9 cellular contexts compared by ENCODE assay signal in genomic region chr6:161498359-161498758, GRCh38.
A peak's percentile ranks its signal among the peaks of the same experiment; 100 is the strongest.
DNase-seq lines count a peak whose midpoint lies in the region; ATAC-seq and TF ChIP-seq lines count a peak whose summit lies in the region.
"Had no signal": no experiment of that assay in that cellular context is flagged by ENCODE, and none has a peak within 500 bp of the region (broad histone marks: within the 10 kb centered on the region; RNA-seq: fewer than 3 reads in every experiment).

No MANE protein-coding gene starts in this region.

- no peaks in the 10 kb centered on the region for H3K4me1 ChIP-seq in GM23338 (ENCODE audit: insufficient read depth)
- no peaks in the 10 kb centered on the region for H3K4me1 ChIP-seq in effector memory CD4-positive, alpha-beta T cell (ENCODE audit: control insufficient read depth, insufficient read depth, low read length, poor library complexity, severe bottlenecking)
- H3K4me1 ChIP-seq: parathyroid adenoma had no signal

- H3K36me3 ChIP-seq in GM23338 (ENCODE audit: insufficient read depth): no peaks in the 10 kb centered on the region
- H3K36me3 ChIP-seq in effector memory CD4-positive, alpha-beta T cell (ENCODE audit: control insufficient read depth, insufficient read depth, low read length): no peaks in the 10 kb centered on the region

- no peaks in the 10 kb centered on the region for H3K27me3 ChIP-seq in GM23338 (ENCODE audit: insufficient read depth)
- H3K27me3 ChIP-seq in effector memory CD4-positive, alpha-beta T cell (replicated peaks; ENCODE audit: control insufficient read depth, insufficient read depth, low read length, poor library complexity, severe bottlenecking): no peaks in the 10 kb centered on the region

- H3K9me3 Mint-ChIP-seq in GM23338: no peaks in the 10 kb centered on the region; the same call in 2 of the 3 replicates
- H3K9me3 Mint-ChIP-seq in endothelial cell (ENCODE audit: unreplicated experiment): no peaks in the 10 kb centered on the region

- no peak overlapping the region for H3K27ac ChIP-seq in GM23338 (ENCODE audit: low read depth)
- no peak overlapping the region for H3K27ac ChIP-seq in effector memory CD4-positive, alpha-beta T cell (ENCODE audit: insufficient read depth, low read length, poor library complexity, severe bottlenecking)
- H3K27ac ChIP-seq: parathyroid adenoma had no signal

- H2AFZ ChIP-seq in GM23338: no peak overlapping the region
- H2AFZ ChIP-seq: parathyroid adenoma had no signal

- ATAC-seq in GM23338: peak; percentile 97
- ATAC-seq in activated CD4-positive, CD25-positive, alpha-beta regulatory T cell treated with anti-CD3 and anti-CD28 coated beads, Interleukin-2, amount 50 U/mL, for 24 hours: no peak
- ATAC-seq: activated naive CD4-positive, alpha-beta T cell treated with anti-CD3 and anti-CD28 coated beads, Interleukin-2, amount 50 U/mL, for 72 hours had no signal

- H3K4me1 Mint-ChIP-seq in GM23338 (peaks cover 3% of the 10 kb centered on the region; the same call in 2 of the 3 replicates), endothelial cell (ENCODE audit: unreplicated experiment) (peaks cover 3% of the 10 kb centered on the region)

- no peaks in the 10 kb centered on the region for H3F3A ChIP-seq in GM23338 (replicated peaks; ENCODE audit: low read depth)

- no peaks in the 10 kb centered on the region; the same call in 1 of the 2 replicates for H3K9me2 ChIP-seq in GM23338 (ENCODE audit: insufficient read depth)

- H3K4me3 Mint-ChIP-seq in GM23338 (no peak overlapping the region), endothelial cell (ENCODE audit: unreplicated experiment) (no peak overlapping the region)

- DNase-seq in GM23338 (ENCODE audit: low spot score) (peak; percentile 85), NCI-H226 (peak; percentile 61), endothelial cell (ENCODE audit: low spot score) (peak; percentile 17), retina (peak; percentile 50), LoVo (ENCODE audit: low spot score) (no peak)
- no peak for DNase-seq in effector memory CD4-positive, alpha-beta T cell

- H3K79me2 ChIP-seq in GM23338 (replicated peaks; ENCODE audit: insufficient read depth): no peaks in the 10 kb centered on the region
- H3K79me2 ChIP-seq: parathyroid adenoma had no signal

- H3K36me3 Mint-ChIP-seq in GM23338 (ENCODE audit: low read depth) (no peaks in the 10 kb centered on the region), endothelial cell (ENCODE audit: low read depth, unreplicated experiment) (no peaks in the 10 kb centered on the region)
- H3K36me3 Mint-ChIP-seq: activated naive CD4-positive, alpha-beta T cell treated with anti-CD3 and anti-CD28 coated beads, Interleukin-2, amount 50 U/mL, for 72 hours had no signal

- no peak overlapping the region for H3K4me2 ChIP-seq in GM23338

- no peaks in the 10 kb centered on the region for H3K9me3 ChIP-seq in effector memory CD4-positive, alpha-beta T cell (ENCODE audit: control insufficient read depth, low read length)

- H3K27me3 Mint-ChIP-seq in GM23338 (ENCODE audit: insufficient read depth, low read depth, poor library complexity) (peaks cover 10% of the 10 kb centered on the region), endothelial cell (ENCODE audit: unreplicated experiment) (peaks cover 1% of the 10 kb centered on the region)

- H3K27ac Mint-ChIP-seq in GM23338: no peak overlapping the region
- no peak overlapping the region for H3K27ac Mint-ChIP-seq in endothelial cell (ENCODE audit: unreplicated experiment)
- H3K27ac Mint-ChIP-seq: activated naive CD4-positive, alpha-beta T cell treated with anti-CD3 and anti-CD28 coated beads, Interleukin-2, amount 50 U/mL, for 72 hours had no signal

- TF ChIP-seq CTCF in GM23338 (conservative IDR thresholded peaks at IDR 0.05; ENCODE audit: low read depth in 2 of 2) (peak; percentile 66 to 88), endothelial cell (IDR thresholded peaks at IDR 0.05; ENCODE audit: unreplicated experiment) (no peak)

- no peak overlapping the region for H3K4me3 ChIP-seq in GM23338
- H3K4me3 ChIP-seq in effector memory CD4-positive, alpha-beta T cell (ENCODE audit: insufficient read depth, low read depth, low read length, poor library complexity, severe bottlenecking): no peak overlapping the region

- no peaks in the 10 kb centered on the region for H4K20me1 ChIP-seq in GM23338 (replicated peaks; ENCODE audit: insufficient read depth)

TF ChIP-seq in GM23338, 12 proteins besides CTCF, POLR2A, EP300 and RAD21 (continues in another document):
- no peak for TF ChIP-seq ZNF331 (CRISPR knock-in tag; IDR thresholded peaks at IDR 0.05; ENCODE audit: low read depth)
- no peak for TF ChIP-seq EZH2 (IDR thresholded peaks at IDR 0.05; ENCODE audit: low read depth, unreplicated experiment)
- TF ChIP-seq ETS1 (IDR thresholded peaks at IDR 0.05): no peak
- TF ChIP-seq REST (IDR thresholded peaks at IDR 0.05; ENCODE audit: unreplicated experiment): no peak
- TF ChIP-seq ZNF114 (CRISPR knock-in tag; IDR thresholded peaks at IDR 0.05): no peak

Comparison
In these comparisons a context has a peak if more than half of its experiments do, and no peak if none do; other contexts are left out.
1. DNase-seq: peak in GM23338 (single experiment), NCI-H226 (single experiment), endothelial cell (single experiment) and retina (single experiment); none in LoVo (single experiment) and effector memory CD4-positive, alpha-beta T cell (0 of 3).